ENCODE assay signal across 1 cellular context in the genomic region with DNA sequence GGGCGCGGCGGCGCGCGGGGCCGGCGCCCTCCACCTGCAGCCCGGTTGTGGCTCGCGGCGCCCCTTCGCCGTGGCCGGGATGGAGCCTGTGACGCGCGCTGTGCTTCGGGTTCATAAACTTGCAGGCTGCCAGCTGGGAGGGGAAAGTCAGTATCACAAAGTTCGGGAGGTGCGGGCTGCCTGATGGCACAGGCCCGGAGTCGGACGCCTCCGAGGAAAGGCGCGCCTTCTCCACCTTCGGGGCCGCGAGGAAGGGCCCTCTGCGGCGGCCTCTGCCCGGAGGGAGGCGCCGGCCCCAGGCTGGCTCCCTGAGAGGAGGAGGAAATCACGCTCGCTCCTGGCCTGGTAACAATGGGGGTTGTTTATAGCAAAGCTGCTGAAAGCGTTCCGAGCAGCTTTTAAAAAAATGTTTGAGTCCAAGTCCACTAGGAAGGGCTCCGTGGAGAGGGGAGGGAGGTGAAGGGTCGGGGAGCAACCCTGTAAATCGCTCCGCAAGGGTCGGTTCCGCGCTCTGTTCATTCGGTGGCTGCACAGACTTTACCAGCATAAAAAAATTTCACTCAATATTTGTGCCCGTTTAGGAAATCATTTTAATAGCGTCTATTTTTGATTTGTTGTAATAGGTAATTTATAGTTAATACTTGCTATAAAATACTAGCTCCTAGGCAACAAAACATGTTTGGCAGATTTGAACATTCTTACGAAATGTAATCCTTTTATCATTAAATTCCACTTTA.
A peak's percentile ranks its signal among the peaks of the same experiment; 100 is the strongest.
TF ChIP-seq lines count a peak whose summit lies in the region.

No MANE protein-coding gene starts in this region.

TF ChIP-seq in GM12878, 131 proteins besides CTCF, POLR2A, EP300 and RAD21 (continued from another document):
- TF ChIP-seq ATF2 (IDR thresholded peaks at IDR 0.05; ENCODE audit: low read length) (no peak), MLLT1 (IDR thresholded peaks at IDR 0.05) (0 out of 2 replicates have a peak, but pooled peaks have one; percentile 12), ZNF24 (IDR thresholded peaks at IDR 0.05) (peak; percentile 33; the same call in 1 of the 2 replicates), ETV6 (conservative IDR thresholded peaks at IDR 0.05 in 1 of 2, IDR thresholded peaks at IDR 0.05 in 1 of 2; ENCODE audit: borderline replicate concordance in 1 of 2, low read depth in 1 of 2) (no peak), DPF2 (IDR thresholded peaks at IDR 0.05) (0 out of 2 replicates have a peak, but pooled peaks have one; percentile 23), ZNF207 (IDR thresholded peaks at IDR 0.05; ENCODE audit: borderline replicate concordance) (no peak), BACH1 (IDR thresholded peaks at IDR 0.05; ENCODE audit: borderline replicate concordance) (no peak), CREB1 (IDR thresholded peaks at IDR 0.05; ENCODE audit: low read depth) (no peak), CREM (IDR thresholded peaks at IDR 0.05; ENCODE audit: low read depth) (0 out of 2 replicates have a peak, but pooled peaks have one; percentile 4), NR2F1 (conservative IDR thresholded peaks at IDR 0.05) (peak; percentile 39), GATAD2B (conservative IDR thresholded peaks at IDR 0.05; ENCODE audit: low read depth) (0 out of 2 replicates have a peak, but pooled peaks have one; percentile 27), LARP7 (IDR thresholded peaks at IDR 0.05) (0 out of 2 replicates have a peak, but pooled peaks have one; percentile 69), NKRF (conservative IDR thresholded peaks at IDR 0.05) (0 out of 2 replicates have a peak, but pooled peaks have one; percentile 54)
TF ChIP-seq in GM12878: peak in this region for 10.
